1 cellular context compared by ENCODE assay signal in the genomic region with DNA sequence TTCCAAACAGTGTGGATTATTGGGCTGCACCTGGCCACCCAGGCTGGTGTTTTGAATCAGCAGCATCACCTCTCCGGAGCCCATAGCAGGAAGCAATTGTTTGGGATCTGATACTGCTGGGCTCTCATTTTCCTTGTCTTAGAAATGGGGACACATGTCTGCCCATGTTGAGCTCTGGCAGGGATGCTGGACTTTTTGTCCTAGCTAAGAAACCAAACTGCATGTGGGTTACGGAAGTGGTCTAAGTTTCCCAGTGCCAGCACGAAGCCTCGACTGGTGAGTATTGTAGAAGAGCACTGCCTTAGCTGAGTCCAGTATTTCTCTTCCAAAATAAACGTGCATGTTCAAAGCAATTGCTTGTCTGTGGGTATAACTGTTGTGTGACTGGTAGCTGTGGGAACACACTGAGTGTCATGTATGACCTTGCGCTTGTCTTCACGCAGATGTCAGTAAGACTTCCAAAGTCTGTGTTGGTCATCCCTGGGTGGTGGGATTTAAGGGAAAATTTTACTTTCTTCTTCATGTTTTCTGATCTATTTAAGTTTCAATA.
TF ChIP-seq lines count a peak whose summit lies in the region.

No MANE protein-coding gene starts in this region.

TF ChIP-seq in WTC11, 78 proteins besides CTCF, POLR2A, EP300 and RAD21 (continued from another document):
- TF ChIP-seq, protein P1, sequence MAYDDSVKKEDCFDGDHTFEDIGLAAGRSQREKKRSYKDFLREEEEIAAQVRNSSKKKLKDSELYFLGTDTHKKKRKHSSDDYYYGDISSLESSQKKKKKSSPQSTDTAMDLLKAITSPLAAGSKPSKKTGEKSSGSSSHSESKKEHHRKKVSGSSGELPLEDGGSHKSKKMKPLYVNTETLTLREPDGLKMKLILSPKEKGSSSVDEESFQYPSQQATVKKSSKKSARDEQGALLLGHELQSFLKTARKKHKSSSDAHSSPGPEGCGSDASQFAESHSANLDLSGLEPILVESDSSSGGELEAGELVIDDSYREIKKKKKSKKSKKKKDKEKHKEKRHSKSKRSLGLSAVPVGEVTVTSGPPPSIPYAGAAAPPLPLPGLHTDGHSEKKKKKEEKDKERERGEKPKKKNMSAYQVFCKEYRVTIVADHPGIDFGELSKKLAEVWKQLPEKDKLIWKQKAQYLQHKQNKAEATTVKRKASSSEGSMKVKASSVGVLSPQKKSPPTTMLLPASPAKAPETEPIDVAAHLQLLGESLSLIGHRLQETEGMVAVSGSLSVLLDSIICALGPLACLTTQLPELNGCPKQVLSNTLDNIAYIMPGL (CRISPR knock-in tag; IDR thresholded peaks at IDR 0.05): no peak
- TF ChIP-seq, protein P2, sequence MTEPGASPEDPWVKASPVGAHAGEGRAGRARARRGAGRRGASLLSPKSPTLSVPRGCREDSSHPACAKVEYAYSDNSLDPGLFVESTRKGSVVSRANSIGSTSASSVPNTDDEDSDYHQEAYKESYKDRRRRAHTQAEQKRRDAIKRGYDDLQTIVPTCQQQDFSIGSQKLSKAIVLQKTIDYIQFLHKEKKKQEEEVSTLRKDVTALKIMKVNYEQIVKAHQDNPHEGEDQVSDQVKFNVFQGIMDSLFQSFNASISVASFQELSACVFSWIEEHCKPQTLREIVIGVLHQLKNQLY (CRISPR knock-in tag; IDR thresholded peaks at IDR 0.05): no peak
- TF ChIP-seq SP1 (CRISPR knock-in tag; conservative IDR thresholded peaks at IDR 0.05): no peak
- TF ChIP-seq, protein P3, sequence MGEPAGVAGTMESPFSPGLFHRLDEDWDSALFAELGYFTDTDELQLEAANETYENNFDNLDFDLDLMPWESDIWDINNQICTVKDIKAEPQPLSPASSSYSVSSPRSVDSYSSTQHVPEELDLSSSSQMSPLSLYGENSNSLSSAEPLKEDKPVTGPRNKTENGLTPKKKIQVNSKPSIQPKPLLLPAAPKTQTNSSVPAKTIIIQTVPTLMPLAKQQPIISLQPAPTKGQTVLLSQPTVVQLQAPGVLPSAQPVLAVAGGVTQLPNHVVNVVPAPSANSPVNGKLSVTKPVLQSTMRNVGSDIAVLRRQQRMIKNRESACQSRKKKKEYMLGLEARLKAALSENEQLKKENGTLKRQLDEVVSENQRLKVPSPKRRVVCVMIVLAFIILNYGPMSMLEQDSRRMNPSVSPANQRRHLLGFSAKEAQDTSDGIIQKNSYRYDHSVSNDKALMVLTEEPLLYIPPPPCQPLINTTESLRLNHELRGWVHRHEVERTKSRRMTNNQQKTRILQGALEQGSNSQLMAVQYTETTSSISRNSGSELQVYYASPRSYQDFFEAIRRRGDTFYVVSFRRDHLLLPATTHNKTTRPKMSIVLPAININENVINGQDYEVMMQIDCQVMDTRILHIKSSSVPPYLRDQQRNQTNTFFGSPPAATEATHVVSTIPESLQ (CRISPR knock-in tag; IDR thresholded peaks at IDR 0.05): no peak
- no peak for TF ChIP-seq PREB (CRISPR knock-in tag; IDR thresholded peaks at IDR 0.05; ENCODE audit: borderline replicate concordance)
- no peak for TF ChIP-seq RELA (CRISPR knock-in tag; IDR thresholded peaks at IDR 0.05; ENCODE audit: borderline replicate concordance)
- no peak for TF ChIP-seq ZMAT4 (CRISPR knock-in tag; IDR thresholded peaks at IDR 0.05)
- TF ChIP-seq ZNF138 (CRISPR knock-in tag; conservative IDR thresholded peaks at IDR 0.05): no peak
- TF ChIP-seq ZNF396 (CRISPR knock-in tag; IDR thresholded peaks at IDR 0.05; ENCODE audit: borderline replicate concordance): no peak
- TF ChIP-seq, protein P4, sequence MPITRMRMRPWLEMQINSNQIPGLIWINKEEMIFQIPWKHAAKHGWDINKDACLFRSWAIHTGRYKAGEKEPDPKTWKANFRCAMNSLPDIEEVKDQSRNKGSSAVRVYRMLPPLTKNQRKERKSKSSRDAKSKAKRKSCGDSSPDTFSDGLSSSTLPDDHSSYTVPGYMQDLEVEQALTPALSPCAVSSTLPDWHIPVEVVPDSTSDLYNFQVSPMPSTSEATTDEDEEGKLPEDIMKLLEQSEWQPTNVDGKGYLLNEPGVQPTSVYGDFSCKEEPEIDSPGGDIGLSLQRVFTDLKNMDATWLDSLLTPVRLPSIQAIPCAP (CRISPR knock-in tag; IDR thresholded peaks at IDR 0.05): no peak
- TF ChIP-seq RORB (CRISPR knock-in tag; IDR thresholded peaks at IDR 0.05): no peak
- TF ChIP-seq PRRX2 (CRISPR knock-in tag; IDR thresholded peaks at IDR 0.05): no peak
- no peak for TF ChIP-seq USF2 (CRISPR knock-in tag; IDR thresholded peaks at IDR 0.05)
